ENCODE assay signal across 39 cellular contexts in the genomic region with DNA sequence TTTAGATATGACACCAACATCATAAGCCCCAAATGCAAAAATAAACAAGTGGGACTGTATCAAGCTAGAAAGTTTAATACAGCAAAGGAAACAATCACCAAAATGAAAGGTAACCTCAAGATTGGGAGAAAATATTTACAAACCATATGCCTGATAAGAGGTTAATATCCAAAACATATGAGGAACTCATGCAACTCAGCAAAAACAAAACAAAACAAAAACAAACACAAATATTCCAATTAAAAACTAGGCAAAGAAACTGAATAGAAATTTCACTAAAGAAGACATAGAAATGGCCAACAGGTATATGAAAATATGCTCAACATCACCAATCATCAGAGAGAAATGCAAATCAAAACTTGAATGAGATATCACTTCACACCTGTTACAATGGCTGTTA.
"Had no signal": no experiment of that assay in that cellular context is flagged by ENCODE, and none has a peak within 500 bp of the region (broad histone marks: within the 10 kb centered on the region; RNA-seq: fewer than 3 reads in every experiment).

No MANE protein-coding gene starts in this region.

- H3K27ac Mint-ChIP-seq: activated naive CD4-positive, alpha-beta T cell treated with anti-CD3 and anti-CD28 coated beads, Interleukin-2, amount 10 ng/mL, durations not matched to agents 7 days and 5 days; activated naive CD8-positive, alpha-beta T cell; activated naive CD8-positive, alpha-beta T cell treated with anti-CD3 and anti-CD28 coated beads for 36 hours; activated naive CD8-positive, alpha-beta T cell treated with anti-CD3 and anti-CD28 coated beads, Interleukin-2, amount 10 ng/mL, durations not matched to agents 7 days and 5 days; activated naive CD8-positive, alpha-beta T cell treated with anti-CD3 and anti-CD28 coated beads, Interleukin-2, amount 50 U/mL, for 24 hours; activated T-cell treated with anti-CD3 and anti-CD28 coated beads, Interleukin-2, amount 50 U/mL, for 24 hours; activated T-cell treated with anti-CD3 and anti-CD28 coated beads, Interleukin-2, amount 50 U/mL, for 72 hours; activated T-helper 1 cell treated with anti-CD3 and anti-CD28 coated beads, Interleukin-12 subunit alpha, Interleukin-12 subunit beta, Interleukin-2, Interleukin-4 antibody, amounts not matched to agents 30 ng/mL and 10 ng/mL and 1 ng/mL, durations not matched to agents 14 hours and 24 hours and 36 hours; activated T-helper 2 cell treated with anti-CD3 and anti-CD28 coated beads, Interferon-gamma antibody, Interleukin-2, Interleukin-4, amounts not matched to agents 10 μg/mL and 5 μg/mL and 100 μg/mL, durations not matched to agents 14 hours and 24 hours and 36 hours; brain had no signal

- H3K9me3 ChIP-seq: ascending aorta, body of pancreas, breast epithelium had no signal

- FAIRE-seq: astrocyte, bronchial epithelial cell had no signal

- ATAC-seq: activated naive CD4-positive, alpha-beta T cell treated with anti-CD3 and anti-CD28 coated beads, Interleukin-2, amount 50 U/mL, for 72 hours; activated naive CD8-positive, alpha-beta T cell treated with anti-CD3 and anti-CD28 coated beads, Interleukin-2, amount 50 U/mL, for 24 hours; activated T-cell treated with anti-CD3 and anti-CD28 coated beads, Interleukin-2, amount 50 U/mL, for 4 hours; activated T-cell treated with anti-CD3 and anti-CD28 coated beads, Interleukin-2, amount 50 U/mL, for 72 hours; activated T-helper 17 cell treated with anti-CD3 and anti-CD28 coated beads, Interleukin-2, amount 50 U/mL, for 72 hours; body of pancreas had no signal

- DNase-seq: activated effector memory CD4-positive, alpha-beta T cell treated with anti-CD3 and anti-CD28 coated beads, Interleukin-2, amount 50 U/mL, for 16 hours; activated effector memory CD4-positive, alpha-beta T cell treated with Interleukin-2 at 50 U/mL for 16 hours; activated gamma-delta T cell; activated gamma-delta T cell treated with Interleukin-2 at 50 U/mL for 16 hours; activated naive CD4-positive, alpha-beta T cell; activated naive CD4-positive, alpha-beta T cell treated with anti-CD3 and anti-CD28 coated beads, Interleukin-2, amount 10 ng/mL, durations not matched to agents 7 days and 5 days; activated naive CD4-positive, alpha-beta T cell treated with anti-CD3 and anti-CD28 coated beads, Interleukin-2, amount 50 U/mL, for 16 hours; activated naive CD4-positive, alpha-beta T cell treated with Interleukin-2 at 50 U/mL for 16 hours; activated naive CD8-positive, alpha-beta T cell treated with anti-CD3 and anti-CD28 coated beads for 36 hours; activated naive CD8-positive, alpha-beta T cell treated with anti-CD3 and anti-CD28 coated beads, Interleukin-2, amount 10 ng/mL, durations not matched to agents 7 days and 5 days; activated naive CD8-positive, alpha-beta T cell treated with anti-CD3 and anti-CD28 coated beads, Interleukin-2, amount 50 U/mL, for 24 hours; activated T-cell treated with anti-CD3 and anti-CD28 coated beads for 4 hours; activated T-cell treated with anti-CD3 and anti-CD28 coated beads, Interleukin-2, amount 50 U/mL, for 1 hour; activated T-cell treated with anti-CD3 and anti-CD28 coated beads, Interleukin-2, amount 50 U/mL, for 24 hours; activated T-cell treated with anti-CD3 and anti-CD28 coated beads, Interleukin-2, amount 50 U/mL, for 4 hours; activated T-cell treated with anti-CD3 and anti-CD28 coated beads, Interleukin-2, amount 50 U/mL, for 48 hours; activated T-cell treated with anti-CD3 and anti-CD28 coated beads, Interleukin-2, amount 50 U/mL, for 72 hours; adrenal gland; amniotic stem cell; amygdala; anterior cingulate cortex; aorta; body of pancreas; brain microvascular endothelial cell; caudate nucleus; central memory CD4-positive, alpha-beta T cell; cerebellar nuclear complex had no signal

- H3K36me3 Mint-ChIP-seq: activated naive CD4-positive, alpha-beta T cell treated with anti-CD3 and anti-CD28 coated beads, Interleukin-2, amount 10 ng/mL, durations not matched to agents 7 days and 5 days; activated naive CD4-positive, alpha-beta T cell treated with anti-CD3 and anti-CD28 coated beads, Interleukin-2, amount 50 U/mL, for 72 hours; activated naive CD8-positive, alpha-beta T cell; activated naive CD8-positive, alpha-beta T cell treated with anti-CD3 and anti-CD28 coated beads for 36 hours; activated naive CD8-positive, alpha-beta T cell treated with anti-CD3 and anti-CD28 coated beads, Interleukin-2, amount 10 ng/mL, durations not matched to agents 7 days and 5 days; brain had no signal

- H3K27me3 ChIP-seq: adrenal gland, ascending aorta, body of pancreas, brain microvascular endothelial cell, breast epithelium, cardiac muscle cell had no signal

- H3K9me3 Mint-ChIP-seq: activated naive CD4-positive, alpha-beta T cell treated with anti-CD3 and anti-CD28 coated beads, Interleukin-2, amount 10 ng/mL, durations not matched to agents 7 days and 5 days; activated T-cell treated with anti-CD3 and anti-CD28 coated beads, Interleukin-2, amount 50 U/mL, for 24 hours; activated T-cell treated with anti-CD3 and anti-CD28 coated beads, Interleukin-2, amount 50 U/mL, for 4 hours; activated T-helper 17 cell treated with anti-CD3 and anti-CD28 coated beads, Interleukin-2, amount 50 U/mL, for 72 hours; central memory CD8-positive, alpha-beta T cell had no signal

- H3K4me1 Mint-ChIP-seq: central memory CD8-positive, alpha-beta T cell had no signal

- H3K4me3 Mint-ChIP-seq: activated naive CD4-positive, alpha-beta T cell treated with anti-CD3 and anti-CD28 coated beads, Interleukin-2, amount 10 ng/mL, durations not matched to agents 7 days and 5 days; activated naive CD8-positive, alpha-beta T cell; activated naive CD8-positive, alpha-beta T cell treated with anti-CD3 and anti-CD28 coated beads for 36 hours; activated naive CD8-positive, alpha-beta T cell treated with anti-CD3 and anti-CD28 coated beads, Interleukin-2, amount 10 ng/mL, durations not matched to agents 7 days and 5 days; activated naive CD8-positive, alpha-beta T cell treated with anti-CD3 and anti-CD28 coated beads, Interleukin-2, amount 50 U/mL, for 24 hours; activated T-cell treated with anti-CD3 and anti-CD28 coated beads, Interleukin-2, amount 50 U/mL, for 24 hours; activated T-cell treated with anti-CD3 and anti-CD28 coated beads, Interleukin-2, amount 50 U/mL, for 4 hours; activated T-cell treated with anti-CD3 and anti-CD28 coated beads, Interleukin-2, amount 50 U/mL, for 72 hours; activated T-helper 1 cell treated with anti-CD3 and anti-CD28 coated beads, Interleukin-12 subunit alpha, Interleukin-12 subunit beta, Interleukin-2, Interleukin-4 antibody, amounts not matched to agents 30 ng/mL and 10 ng/mL and 1 ng/mL, durations not matched to agents 14 hours and 24 hours and 36 hours; activated T-helper 17 cell treated with anti-CD3 and anti-CD28 coated beads, Interleukin-2, amount 50 U/mL, for 72 hours; brain; central memory CD8-positive, alpha-beta T cell had no signal

- H3K27ac ChIP-seq: adrenal gland, ascending aorta, body of pancreas, brain microvascular endothelial cell, breast epithelium, cardiac muscle cell had no signal

- H3K4me3 ChIP-seq: adrenal gland, ascending aorta, body of pancreas, breast epithelium, cardiac muscle cell had no signal

- H3K4me1 ChIP-seq: adrenal gland, ascending aorta, body of pancreas, breast epithelium had no signal

- H3K36me3 ChIP-seq: adrenal gland, ascending aorta, brain microvascular endothelial cell, breast epithelium, cardiac muscle cell had no signal
